18 cellular contexts compared by ENCODE assay signal in genomic region chr1:90728656-90729257, GRCh38. TPM values are rescaled to one million over a fixed set of nuclear protein-coding genes. Genes with fewer than 3 reads are reported as not detected.
DNase-seq lines count a peak whose midpoint lies in the region; ATAC-seq and FAIRE-seq lines count a peak whose summit lies in the region.
"Had no signal": no experiment of that assay in that cellular context is flagged by ENCODE, and none has a peak within 500 bp of the region (broad histone marks: within the 10 kb centered on the region; RNA-seq: fewer than 3 reads in every experiment).

No MANE protein-coding gene starts in this region.

- peaks cover 15 to 66% (median 30%) of the 10 kb centered on the region in 4 donors for H3K4me1 Mint-ChIP-seq in CD4-positive, CD25-positive, alpha-beta regulatory T cell
- peaks cover 21% of the 10 kb centered on the region for H3K4me1 Mint-ChIP-seq in activated T-helper 17 cell treated with anti-CD3 and anti-CD28 coated beads, Interleukin-2, amount 50 U/mL, for 72 hours
- H3K4me1 Mint-ChIP-seq in immature natural killer cell: peaks cover 53 to 68% of the 10 kb centered on the region in 2 donors

- ATAC-seq in CD4-positive, CD25-positive, alpha-beta regulatory T cell (ENCODE audit: low read depth in 2 of 2): no peak
- no peak for ATAC-seq in activated T-helper 17 cell treated with anti-CD3 and anti-CD28 coated beads, Interleukin-2, amount 50 U/mL, for 72 hours (replicated peaks)
- ATAC-seq in GM18870 (IDR thresholded peaks at IDR 0.05; ENCODE audit: unreplicated experiment): no peak
- ATAC-seq: HCT116; Panc1; stimulated activated memory B cell treated with anti-CD40 and anti-IgM and Interleukin-4, amounts not matched to agents 10 μg/mL and 1 μg/mL and 100 μg/mL, for 72 hours had no signal

- peak overlapping the region in 1 of 3 donors; percentile 71 for H3K27ac Mint-ChIP-seq in CD4-positive, CD25-positive, alpha-beta regulatory T cell
- no peak overlapping the region for H3K27ac Mint-ChIP-seq in activated T-helper 17 cell treated with anti-CD3 and anti-CD28 coated beads, Interleukin-2, amount 50 U/mL, for 72 hours
- H3K27ac Mint-ChIP-seq in immature natural killer cell: no peak overlapping the region
- H3K27ac Mint-ChIP-seq: stimulated activated memory B cell treated with anti-CD40 and anti-IgM and Interleukin-4, amounts not matched to agents 10 μg/mL and 1 μg/mL and 100 μg/mL, for 72 hours had no signal

- peaks cover 11 to 20% of the 10 kb centered on the region in 2 experiments for H3K9me3 ChIP-seq in CD4-positive, CD25-positive, alpha-beta regulatory T cell (ENCODE audit: control insufficient read depth in 2 of 2, low read length in 2 of 2)

- H3K4me3 ChIP-seq in CD4-positive, CD25-positive, alpha-beta regulatory T cell (ENCODE audit: low read depth, low read length): no peak overlapping the region

- H3K4me1 ChIP-seq in CD4-positive, CD25-positive, alpha-beta regulatory T cell (ENCODE audit: control insufficient read depth, insufficient read depth, low read length, poor library complexity, severe bottlenecking): peaks cover 48% of the 10 kb centered on the region

- H3K36me3 Mint-ChIP-seq in CD4-positive, CD25-positive, alpha-beta regulatory T cell: peaks cover 5% of the 10 kb centered on the region
- peaks cover 20% of the 10 kb centered on the region for H3K36me3 Mint-ChIP-seq in activated T-helper 17 cell treated with anti-CD3 and anti-CD28 coated beads, Interleukin-2, amount 50 U/mL, for 72 hours (ENCODE audit: low read depth)
- H3K36me3 Mint-ChIP-seq in immature natural killer cell: peaks cover 0 to 5% (median 0%) of the 10 kb centered on the region in 3 donors
- H3K36me3 Mint-ChIP-seq: stimulated activated memory B cell treated with anti-CD40 and anti-IgM and Interleukin-4, amounts not matched to agents 10 μg/mL and 1 μg/mL and 100 μg/mL, for 72 hours had no signal

- H3K36me3 ChIP-seq in CD4-positive, CD25-positive, alpha-beta regulatory T cell (ENCODE audit: control insufficient read depth, insufficient read depth, low read length): no peaks in the 10 kb centered on the region

- FAIRE-seq in GM18507 (lab: Jason Lieb, UNC): peak; percentile 9

- peaks cover 71% of the 10 kb centered on the region for H3K27me3 ChIP-seq in CD4-positive, CD25-positive, alpha-beta regulatory T cell (ENCODE audit: control insufficient read depth, insufficient read depth, low read length)

- no peak overlapping the region for H3K27ac ChIP-seq in CD4-positive, CD25-positive, alpha-beta regulatory T cell (ENCODE audit: insufficient read depth, low read length, poor library complexity, severe bottlenecking)
- H3K27ac ChIP-seq: HL-60 had no signal

- H3K4me3 Mint-ChIP-seq in CD4-positive, CD25-positive, alpha-beta regulatory T cell: peak overlapping the region in 3 of 4 donors; percentile 26 to 70 (median 51)
- H3K4me3 Mint-ChIP-seq in activated T-helper 17 cell treated with anti-CD3 and anti-CD28 coated beads, Interleukin-2, amount 50 U/mL, for 72 hours: peak overlapping the region; percentile 32
- H3K4me3 Mint-ChIP-seq in immature natural killer cell: peak overlapping the region; percentile 63 to 77 (median 70)
- H3K4me3 Mint-ChIP-seq: stimulated activated memory B cell treated with anti-CD40 and anti-IgM and Interleukin-4, amounts not matched to agents 10 μg/mL and 1 μg/mL and 100 μg/mL, for 72 hours had no signal

- peaks cover 0 to 21% (median 3%) of the 10 kb centered on the region in 7 donors for H3K9me3 Mint-ChIP-seq in CD4-positive, CD25-positive, alpha-beta regulatory T cell
- peaks cover 3% of the 10 kb centered on the region for H3K9me3 Mint-ChIP-seq in activated T-helper 17 cell treated with anti-CD3 and anti-CD28 coated beads, Interleukin-2, amount 50 U/mL, for 72 hours
- peaks cover 0 to 19% (median 6%) of the 10 kb centered on the region in 6 donors for H3K9me3 Mint-ChIP-seq in immature natural killer cell

- peaks cover 100% of the 10 kb centered on the region for H3K27me3 Mint-ChIP-seq in CD4-positive, CD25-positive, alpha-beta regulatory T cell
- peaks cover 91% of the 10 kb centered on the region for H3K27me3 Mint-ChIP-seq in activated T-helper 17 cell treated with anti-CD3 and anti-CD28 coated beads, Interleukin-2, amount 50 U/mL, for 72 hours
- H3K27me3 Mint-ChIP-seq in immature natural killer cell (ENCODE audit: low read depth in 3 of 3): peaks cover 51 to 66% (median 64%) of the 10 kb centered on the region in 3 donors

- DNase-seq in CD4-positive, CD25-positive, alpha-beta regulatory T cell: no peak
- no peak for DNase-seq in GM18507 (ENCODE audit: extremely low spot score, insufficient read length, low read depth)
- DNase-seq in immature natural killer cell: no peak
- no peak for DNase-seq in stimulated activated naive CD4-positive, alpha-beta T cell (lab: John Stamatoyannopoulos, UW)
- no peak for DNase-seq in germinal center (ENCODE audit: low spot score)
- DNase-seq in NCI-H1417 treated with DMSO at 0.1 percent for 48 hours (lab: John Stamatoyannopoulos, UW): no peak
- DNase-seq: cortex of kidney; EL; midbrain; stimulated activated CD4-positive, alpha-beta T cell treated with anti-CD3 and anti-CD28 coated beads, Interleukin-2, amount 100 ng/mL, for 48 hours had no signal

RNA-seq across cellular contexts. Expression of gene BARHL2, which starts 11.7 kb away (rescaled TPM):
- total RNA-seq in CD4-positive, CD25-positive, alpha-beta regulatory T cell: not detected
- not detected for polyA plus RNA-seq in CD4-positive, CD25-positive, alpha-beta regulatory T cell
- total RNA-seq in activated T-helper 17 cell treated with anti-CD3 and anti-CD28 coated beads, Interleukin-2, amount 50 U/mL, for 72 hours: not detected
- polyA plus RNA-seq in immature natural killer cell: not detected
- total RNA-seq: T-helper 1 cell treated with Interleukin-12 subunit alpha and Interleukin-12 subunit beta and Interleukin-4 antibody, amounts not matched to agents 30 ng/mL and 1 ng/mL, for 36 hours had no signal
- polyA plus RNA-seq: adipose tissue had no signal
